ENCODE assay signal across 21 cellular contexts in the genomic region with DNA sequence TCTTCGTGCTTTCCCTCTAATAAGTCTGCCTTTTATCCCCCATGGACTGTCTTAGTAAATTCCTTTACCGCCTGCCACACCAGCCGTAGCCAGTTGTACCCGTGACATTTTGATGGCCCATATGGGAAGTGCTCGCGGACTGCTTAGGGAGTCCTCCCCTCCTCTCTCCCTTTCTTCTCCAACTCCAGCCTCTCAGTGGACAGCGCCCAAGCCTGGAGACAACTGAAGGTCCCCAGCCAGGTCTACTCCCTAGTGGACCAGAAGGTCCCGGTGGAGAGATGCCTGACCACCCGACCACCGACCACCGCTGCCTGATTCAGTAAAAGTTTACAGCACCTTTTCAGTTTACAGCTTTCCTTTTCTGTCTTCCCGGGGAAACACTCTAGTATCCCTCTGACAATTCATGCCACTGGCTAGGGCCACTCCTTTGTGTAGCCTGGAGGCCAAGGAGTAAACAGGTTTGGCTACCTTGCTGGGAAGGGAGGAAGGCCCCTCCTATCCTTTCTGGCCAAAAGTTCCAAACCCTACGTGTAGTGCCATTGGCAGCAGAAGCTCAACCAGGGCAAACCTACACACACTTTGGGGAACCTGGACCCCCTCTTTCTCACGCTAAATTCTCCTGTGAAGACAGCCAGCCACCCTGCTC. TPM values are rescaled to one million over a fixed set of nuclear protein-coding genes. Genes with fewer than 3 reads are reported as not detected.
"Had no signal": no experiment of that assay in that cellular context is flagged by ENCODE, and none has a peak within 500 bp of the region (broad histone marks: within the 10 kb centered on the region; RNA-seq: fewer than 3 reads in every experiment).

No MANE protein-coding gene starts in this region.

- FAIRE-seq: frontal cortex, kidney, TTC549 had no signal

- H2AFZ ChIP-seq: neural progenitor cell had no signal

- H3K9ac ChIP-seq: neural progenitor cell had no signal

- ATAC-seq: activated CD4-positive, alpha-beta T cell treated with anti-CD3 and anti-CD28 coated beads for 36 hours; activated CD8-positive, alpha-beta memory T cell treated with anti-CD3 and anti-CD28 coated beads, Interleukin-2, amount 10 ng/mL, durations not matched to agents 7 days and 5 days; body of pancreas; naive thymus-derived CD4-positive, alpha-beta T cell; stimulated activated effector memory CD8-positive, alpha-beta T cell treated with anti-CD3 and anti-CD28 coated beads, Interleukin-12 subunit alpha, Interleukin-12 subunit beta, amount 100 ng/mL, for 72 hours had no signal

- H3K27me3 ChIP-seq: body of pancreas, neural progenitor cell, sigmoid colon had no signal

- H3K36me3 ChIP-seq: left ventricle myocardium inferior, neural progenitor cell, sigmoid colon, thoracic aorta had no signal

- H3K4me2 ChIP-seq: neural progenitor cell had no signal

- H3K27ac ChIP-seq: body of pancreas, coronary artery, left ventricle myocardium inferior, neural progenitor cell, sigmoid colon, thoracic aorta had no signal

- H3K4me3 ChIP-seq: body of pancreas, coronary artery, left ventricle myocardium inferior, neural progenitor cell, sigmoid colon, thoracic aorta had no signal

- H3K9me3 ChIP-seq: body of pancreas, left ventricle myocardium inferior, sigmoid colon, thoracic aorta had no signal

- DNase-seq: activated CD4-positive, alpha-beta memory T cell treated with anti-CD3 and anti-CD28 coated beads, Interleukin-2, amount 10 ng/mL, durations not matched to agents 7 days and 5 days; activated CD4-positive, alpha-beta T cell treated with anti-CD3 and anti-CD28 coated beads for 36 hours; activated CD8-positive, alpha-beta memory T cell treated with anti-CD3 and anti-CD28 coated beads, Interleukin-2, amount 10 ng/mL, durations not matched to agents 7 days and 5 days; activated naive CD4-positive, alpha-beta T cell treated with anti-CD3 and anti-CD28 coated beads for 36 hours; body of pancreas; erythroblast; hypothalamus; kidney; left ventricle myocardium inferior; naive thymus-derived CD4-positive, alpha-beta T cell; sigmoid colon; stimulated activated CD4-positive, alpha-beta T cell treated with anti-CD3 and anti-CD28 coated beads, Interleukin-4, amount 100 ng/mL, for 24 hours had no signal

- H3K4me1 ChIP-seq: body of pancreas, left ventricle myocardium inferior, neural progenitor cell, sigmoid colon had no signal

RNA-seq across cellular contexts. Expression of a gene that starts 18.0 kb away (rescaled TPM):
- total RNA-seq: activated CD4-positive, alpha-beta memory T cell treated with anti-CD3 and anti-CD28 coated beads, Interleukin-2, amount 10 ng/mL, durations not matched to agents 7 days and 5 days; activated CD4-positive, alpha-beta T cell treated with anti-CD3 and anti-CD28 coated beads for 36 hours; activated CD8-positive, alpha-beta memory T cell treated with anti-CD3 and anti-CD28 coated beads, Interleukin-2, amount 10 ng/mL, durations not matched to agents 7 days and 5 days; activated naive CD4-positive, alpha-beta T cell treated with anti-CD3 and anti-CD28 coated beads for 36 hours; frontal cortex; kidney; left ventricle myocardium inferior; naive thymus-derived CD4-positive, alpha-beta T cell; osteoblast; sigmoid colon; T-helper 2 cell treated with Interferon-gamma antibody and Interleukin-4, amounts not matched to agents 100 ng/mL and 5 ng/mL, for 36 hours; urinary bladder had no signal
- polyA plus RNA-seq: naive thymus-derived CD4-positive, alpha-beta T cell had no signal

RNA-seq across cellular contexts. Expression of a gene that starts 29.8 kb away (rescaled TPM):
- total RNA-seq: activated CD4-positive, alpha-beta memory T cell treated with anti-CD3 and anti-CD28 coated beads, Interleukin-2, amount 10 ng/mL, durations not matched to agents 7 days and 5 days; activated CD4-positive, alpha-beta T cell treated with anti-CD3 and anti-CD28 coated beads for 36 hours; activated CD8-positive, alpha-beta memory T cell treated with anti-CD3 and anti-CD28 coated beads, Interleukin-2, amount 10 ng/mL, durations not matched to agents 7 days and 5 days; activated naive CD4-positive, alpha-beta T cell treated with anti-CD3 and anti-CD28 coated beads for 36 hours; frontal cortex; kidney; left ventricle myocardium inferior; naive thymus-derived CD4-positive, alpha-beta T cell; osteoblast; sigmoid colon; T-helper 2 cell treated with Interferon-gamma antibody and Interleukin-4, amounts not matched to agents 100 ng/mL and 5 ng/mL, for 36 hours; urinary bladder had no signal
- polyA plus RNA-seq: naive thymus-derived CD4-positive, alpha-beta T cell had no signal
